Comparison of ENCODE assay signal across 24 cellular contexts in genomic region chr1:30447080-30447479, GRCh38.
DNase-seq lines count a peak whose midpoint lies in the region; ATAC-seq, FAIRE-seq and TF ChIP-seq lines count a peak whose summit lies in the region.
"Had no signal": no experiment of that assay in that cellular context is flagged by ENCODE, and none has a peak within 500 bp of the region (broad histone marks: within the 10 kb centered on the region; RNA-seq: fewer than 3 reads in every experiment).

No MANE protein-coding gene starts in this region.

- no peak for TF ChIP-seq POLR2A in spleen (IDR thresholded peaks at IDR 0.05)
- no peak for TF ChIP-seq POLR2A in GM12892 (IDR thresholded peaks at IDR 0.05; ENCODE audit: low read depth, low read length)

- no peak overlapping the region for H2BK5ac ChIP-seq in H9 (ENCODE audit: insufficient read length, low read length)

- H3K14ac ChIP-seq in H9 (ENCODE audit: insufficient read depth, low read length): no peak overlapping the region

- H2BK15ac ChIP-seq in H9 (ENCODE audit: low read depth, low read length): no peak overlapping the region

- H2BK120ac ChIP-seq in H9 (ENCODE audit: low read depth, low read length, poor library complexity, severe bottlenecking): no peak overlapping the region

- H3K56ac ChIP-seq in H9 (ENCODE audit: insufficient read length, low read depth, low read length): no peak overlapping the region

- no peaks in the 10 kb centered on the region for H3K36me3 Mint-ChIP-seq in activated CD8-positive, alpha-beta T cell treated with anti-CD3 and anti-CD28 coated beads, Interleukin-2, amount 10 ng/mL, durations not matched to agents 7 days and 5 days (ENCODE audit: low read depth)
- H3K36me3 Mint-ChIP-seq in activated CD8-positive, alpha-beta T cell treated with anti-CD3 and anti-CD28 coated beads for 36 hours (ENCODE audit: low read depth): no peaks in the 10 kb centered on the region
- H3K36me3 Mint-ChIP-seq in H9 (ENCODE audit: insufficient read depth in 1 of 3, low read depth in 3 of 3): no peaks in the 10 kb centered on the region
- H3K36me3 Mint-ChIP-seq in CD4-positive, alpha-beta T cell (ENCODE audit: low read depth): no peaks in the 10 kb centered on the region
- H3K36me3 Mint-ChIP-seq: IgD-negative memory B cell had no signal

- H3K18ac ChIP-seq in H9 (ENCODE audit: insufficient read length, low read depth, low read length): no peak overlapping the region

- no peak for TF ChIP-seq CTCF in activated CD8-positive, alpha-beta T cell treated with anti-CD3 and anti-CD28 coated beads for 36 hours (IDR thresholded peaks at IDR 0.05)
- no peak for TF ChIP-seq CTCF in H9 (conservative IDR thresholded peaks at IDR 0.05)
- TF ChIP-seq CTCF in lung (IDR thresholded peaks at IDR 0.05; ENCODE audit: control extremely low read depth, extremely low read depth): no peak
- TF ChIP-seq CTCF in spleen (IDR thresholded peaks at IDR 0.05 in 8 of 11, conservative IDR thresholded peaks at IDR 0.05 in 3 of 11): no peak
- no peak for TF ChIP-seq CTCF in CD4-positive, alpha-beta T cell (IDR thresholded peaks at IDR 0.05)

- FAIRE-seq in GM12892 (lab: Jason Lieb, UNC): no peak
- FAIRE-seq: GM12878 had no signal

- no peak overlapping the region for H3K23ac ChIP-seq in H9 (ENCODE audit: insufficient read length, low read depth, low read length)

- H2BK12ac ChIP-seq in H9 (ENCODE audit: insufficient read length, low read depth, low read length): no peak overlapping the region

- no peaks in the 10 kb centered on the region for H3K79me1 ChIP-seq in H9 (ENCODE audit: insufficient read depth, low read depth, low read length, poor library complexity, severe bottlenecking)

- no peak overlapping the region for H4K91ac ChIP-seq in H9 (ENCODE audit: insufficient read length, low read depth, low read length)

- H4K5ac ChIP-seq in H9 (ENCODE audit: insufficient read length, low read depth, low read length): no peak overlapping the region

- no peaks in the 10 kb centered on the region for H3K23me2 ChIP-seq in H9 (ENCODE audit: insufficient read length, low read depth, low read length, poor library complexity, severe bottlenecking)

- no peak overlapping the region for H3K4ac ChIP-seq in H9 (ENCODE audit: low read depth, low read length)

- no peak overlapping the region for H4K8ac ChIP-seq in H9 (replicated peaks; ENCODE audit: insufficient read length, low read depth, low read length)

- no peak overlapping the region for H3K9ac ChIP-seq in H9 (ENCODE audit: extremely low read depth, insufficient read length, low read length)
- H3K9ac ChIP-seq: KMS-11 had no signal

- no peaks in the 10 kb centered on the region for H3K4me1 Mint-ChIP-seq in activated CD8-positive, alpha-beta T cell treated with anti-CD3 and anti-CD28 coated beads, Interleukin-2, amount 10 ng/mL, durations not matched to agents 7 days and 5 days (ENCODE audit: low read depth)
- no peaks in the 10 kb centered on the region for H3K4me1 Mint-ChIP-seq in activated CD8-positive, alpha-beta T cell treated with anti-CD3 and anti-CD28 coated beads for 36 hours (ENCODE audit: low read depth)
- H3K4me1 Mint-ChIP-seq in H9: peaks cover 0 to 3% of the 10 kb centered on the region in 2 experiments; a peak in 1 of 4 replicates
- no peaks in the 10 kb centered on the region for H3K4me1 Mint-ChIP-seq in CD4-positive, alpha-beta T cell (ENCODE audit: low read depth)

- no peak for ATAC-seq in activated CD8-positive, alpha-beta T cell treated with anti-CD3 and anti-CD28 coated beads, Interleukin-2, amount 10 ng/mL, durations not matched to agents 7 days and 5 days
- no peak for ATAC-seq in activated CD8-positive, alpha-beta T cell treated with anti-CD3 and anti-CD28 coated beads for 36 hours
- no peak for ATAC-seq in lung (ENCODE audit: insufficient read depth, low FRiP score)
- ATAC-seq in CD4-positive, alpha-beta T cell (ENCODE audit: poor library complexity): no peak
- ATAC-seq: GM12878 had no signal

- H3K27me3 Mint-ChIP-seq in activated CD8-positive, alpha-beta T cell treated with anti-CD3 and anti-CD28 coated beads, Interleukin-2, amount 10 ng/mL, durations not matched to agents 7 days and 5 days (ENCODE audit: low read depth): no peaks in the 10 kb centered on the region
- H3K27me3 Mint-ChIP-seq in activated CD8-positive, alpha-beta T cell treated with anti-CD3 and anti-CD28 coated beads for 36 hours: peaks cover 2% of the 10 kb centered on the region
- H3K27me3 Mint-ChIP-seq in H9 (ENCODE audit: low read depth): peaks cover 6% of the 10 kb centered on the region
- peaks cover 7% of the 10 kb centered on the region for H3K27me3 Mint-ChIP-seq in CD4-positive, alpha-beta T cell

- no peak overlapping the region for H2BK20ac ChIP-seq in H9 (ENCODE audit: low read depth, low read length, poor library complexity, severe bottlenecking)

- H3K4me3 ChIP-seq in lung (no peak overlapping the region), spleen (no peak overlapping the region)
- H3K4me3 ChIP-seq: GM12878 had no signal

- no peaks in the 10 kb centered on the region for H3K79me2 ChIP-seq in H9 (ENCODE audit: insufficient read depth, low read length)

- no peak overlapping the region for H2AFZ ChIP-seq in H9 (ENCODE audit: low read length)

- H3K4me1 ChIP-seq in H9 (ENCODE audit: insufficient read depth, low read length) (no peaks in the 10 kb centered on the region), lung (ENCODE audit: control insufficient read depth in 2 of 2, insufficient read depth in 2 of 2, low read length in 2 of 2) (no peaks in the 10 kb centered on the region), spleen (no peaks in the 10 kb centered on the region)

- no peaks in the 10 kb centered on the region for H3K9me3 ChIP-seq in H9 (ENCODE audit: control insufficient read depth, low read depth, low read length)
- no peaks in the 10 kb centered on the region for H3K9me3 ChIP-seq in lung (ENCODE audit: control insufficient read depth in 2 of 2, insufficient read depth in 1 of 2, low read length in 1 of 2)
- H3K9me3 ChIP-seq in spleen: peaks cover 0 to 5% (median 0%) of the 10 kb centered on the region in 8 donors
- no peaks in the 10 kb centered on the region for H3K9me3 ChIP-seq in CD4-positive, alpha-beta T cell (ENCODE audit: control insufficient read depth, low read length)

- no peak overlapping the region for H3T11ph ChIP-seq in H9 (ENCODE audit: low read length)

- H3K4me2 ChIP-seq in H9 (ENCODE audit: insufficient read depth, insufficient read length, low read length): no peak overlapping the region
- H3K4me2 ChIP-seq: KMS-11 had no signal

- H3K27ac ChIP-seq in H9 (ENCODE audit: insufficient read length, low read depth, low read length) (no peak overlapping the region), lung (ENCODE audit: low read depth in 1 of 2, low read length in 1 of 2) (no peak overlapping the region), spleen (no peak overlapping the region)
- no peak overlapping the region for H3K27ac ChIP-seq in CD4-positive, alpha-beta T cell (ENCODE audit: low read depth, low read length)
- H3K27ac ChIP-seq: HL-60, KMS-11, RWPE1 had no signal

- H3K9me3 Mint-ChIP-seq in activated CD8-positive, alpha-beta T cell treated with anti-CD3 and anti-CD28 coated beads, Interleukin-2, amount 10 ng/mL, durations not matched to agents 7 days and 5 days (ENCODE audit: insufficient read depth): no peaks in the 10 kb centered on the region
- no peaks in the 10 kb centered on the region for H3K9me3 Mint-ChIP-seq in activated CD8-positive, alpha-beta T cell treated with anti-CD3 and anti-CD28 coated beads for 36 hours
- peaks cover 3 to 4% of the 10 kb centered on the region in 2 experiments; a peak in 4 of 5 replicates for H3K9me3 Mint-ChIP-seq in H9
- peaks cover 5% of the 10 kb centered on the region for H3K9me3 Mint-ChIP-seq in CD4-positive, alpha-beta T cell

- intact Hi-C loops in activated CD8-positive, alpha-beta T cell treated with anti-CD3 and anti-CD28 coated beads for 36 hours (cut with micrococcal nuclease): no loop called here
- intact Hi-C loops in spleen (cut with DNase I; ENCODE audit: low total_unique reads): no loop called here
- intact Hi-C loops in CD4-positive, alpha-beta T cell (cut with DNase I, micrococcal nuclease): no loop called here

- no peak overlapping the region for H3K4me3 Mint-ChIP-seq in activated CD8-positive, alpha-beta T cell treated with anti-CD3 and anti-CD28 coated beads, Interleukin-2, amount 10 ng/mL, durations not matched to agents 7 days and 5 days
- no peak overlapping the region for H3K4me3 Mint-ChIP-seq in activated CD8-positive, alpha-beta T cell treated with anti-CD3 and anti-CD28 coated beads for 36 hours
- H3K4me3 Mint-ChIP-seq in H9: no peak overlapping the region
- no peak overlapping the region for H3K4me3 Mint-ChIP-seq in CD4-positive, alpha-beta T cell
- H3K4me3 Mint-ChIP-seq: IgD-negative memory B cell had no signal

- no peaks in the 10 kb centered on the region for H3K36me3 ChIP-seq in lung (ENCODE audit: control insufficient read depth in 2 of 2, insufficient read depth in 2 of 2, low read length in 2 of 2)
- H3K36me3 ChIP-seq in spleen: no peaks in the 10 kb centered on the region

- no peaks in the 10 kb centered on the region for H4K20me1 ChIP-seq in H9 (ENCODE audit: control insufficient read depth, insufficient read depth, insufficient read length)

- POLR2A ChIA-PET in activated CD8-positive, alpha-beta T cell treated with anti-CD3 and anti-CD28 coated beads, Interleukin-2, amount 10 ng/mL, durations not matched to agents 7 days and 5 days (lab: Charles Lee): no interaction called here
- POLR2A ChIA-PET in activated CD8-positive, alpha-beta T cell treated with anti-CD3 and anti-CD28 coated beads for 36 hours (lab: Charles Lee): no interaction called here
- POLR2A ChIA-PET in CD4-positive, alpha-beta T cell (lab: Charles Lee): no interaction called here

- no CpG with 5 or more reads among the region's 6 CpGs for WGBS in H9 (ENCODE audit: extremely low coverage, insufficient read length, low lambda C conversion rate)
- WGBS in lung, 2 donors: 57 to 78% methylated on average over 6 of the region's 6 CpGs
- WGBS in spleen, 5 donors: 43 to 82% (median 58%) methylated on average over 6 of the region's 6 CpGs

- H3K27me3 ChIP-seq in H9 (ENCODE audit: insufficient read depth, low read length) (no peaks in the 10 kb centered on the region), lung (ENCODE audit: control insufficient read depth, insufficient read depth) (no peaks in the 10 kb centered on the region), spleen (replicated peaks in 1 of 7) (peaks cover 0 to 23% (median 0%) of the 10 kb centered on the region in 7 donors)
- H3K27me3 ChIP-seq in CD4-positive, alpha-beta T cell (ENCODE audit: control insufficient read depth, insufficient read depth, low read length): peaks cover 5% of the 10 kb centered on the region

- CTCF ChIA-PET in activated CD8-positive, alpha-beta T cell treated with anti-CD3 and anti-CD28 coated beads, Interleukin-2, amount 10 ng/mL, durations not matched to agents 7 days and 5 days (lab: Charles Lee): no interaction called here
- CTCF ChIA-PET in activated CD8-positive, alpha-beta T cell treated with anti-CD3 and anti-CD28 coated beads for 36 hours (lab: Charles Lee): no interaction called here
- CTCF ChIA-PET in CD4-positive, alpha-beta T cell (lab: Charles Lee): no interaction called here

- no peak overlapping the region for H2AK5ac ChIP-seq in H9 (ENCODE audit: insufficient read length, low read length)

- no peak overlapping the region for H3K27ac Mint-ChIP-seq in activated CD8-positive, alpha-beta T cell treated with anti-CD3 and anti-CD28 coated beads, Interleukin-2, amount 10 ng/mL, durations not matched to agents 7 days and 5 days
- H3K27ac Mint-ChIP-seq in activated CD8-positive, alpha-beta T cell treated with anti-CD3 and anti-CD28 coated beads for 36 hours: no peak overlapping the region
- H3K27ac Mint-ChIP-seq in H9: no peak overlapping the region
- no peak overlapping the region for H3K27ac Mint-ChIP-seq in CD4-positive, alpha-beta T cell
- H3K27ac Mint-ChIP-seq: IgD-negative memory B cell had no signal

- DNase-seq in activated CD8-positive, alpha-beta T cell treated with anti-CD3 and anti-CD28 coated beads, Interleukin-2, amount 10 ng/mL, durations not matched to agents 7 days and 5 days: peak; percentile 16
- no peak for DNase-seq in activated CD8-positive, alpha-beta T cell treated with anti-CD3 and anti-CD28 coated beads for 36 hours
- DNase-seq in H9: peak; percentile 11
- DNase-seq in lung (ENCODE audit: low spot score): peak; percentile 16
- DNase-seq in spleen: peak; percentile 23
- DNase-seq in CD4-positive, alpha-beta T cell: no peak
- DNase-seq in GM12892 (ENCODE audit: insufficient read length): no peak
- DNase-seq in Kasumi-1 (lab: John Stamatoyannopoulos, UW): no peak
- DNase-seq: 8988T, ACHN, DMS53, NCI-H1048, NCI-H1417 treated with DMSO at 0.1 percent for 48 hours, NCI-H1694 treated with DMSO at 0.1 percent for 48 hours, NCI-H2081, NCI-H2227 treated with DMSO at 0.1 percent for 48 hours, NCI-H510A, NCI-H69, SHP77 treated with DMSO at 0.1 percent for 48 hours had no signal

Comparison
In these comparisons a context has a peak if more than half of its experiments do, and no peak if none do; other contexts are left out.
1. DNase-seq: peak in activated CD8-positive, alpha-beta T cell treated with anti-CD3 and anti-CD28 coated beads, Interleukin-2, amount 10 ng/mL, durations not matched to agents 7 days and 5 days (single experiment), H9 (single experiment), lung (single experiment) and spleen (single experiment); none in activated CD8-positive, alpha-beta T cell treated with anti-CD3 and anti-CD28 coated beads for 36 hours (single experiment), CD4-positive, alpha-beta T cell (0 of 10), GM12892 (single experiment) and Kasumi-1 (0 of 2).